In genomic region chr12:90428881-90429280, GRCh38 we compare ENCODE assay signal across 1 cellular context.
TF ChIP-seq lines count a peak whose summit lies in the region.

No MANE protein-coding gene starts in this region.

TF ChIP-seq in H1, 55 proteins besides CTCF, POLR2A, EP300 and RAD21 (continued from another document):
- TF ChIP-seq, protein P1, sequence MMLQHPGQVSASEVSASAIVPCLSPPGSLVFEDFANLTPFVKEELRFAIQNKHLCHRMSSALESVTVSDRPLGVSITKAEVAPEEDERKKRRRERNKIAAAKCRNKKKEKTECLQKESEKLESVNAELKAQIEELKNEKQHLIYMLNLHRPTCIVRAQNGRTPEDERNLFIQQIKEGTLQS (IDR thresholded peaks at IDR 0.05; ENCODE audit: insufficient read depth, low read depth, low read length), result no peak
- TF ChIP-seq FOSL1 (IDR thresholded peaks at IDR 0.05; ENCODE audit: insufficient read depth, low read depth, low read length) (no peak), SIRT6 (IDR thresholded peaks at IDR 0.05; ENCODE audit: low read length) (no peak), GTF2F1 (IDR thresholded peaks at IDR 0.05; ENCODE audit: borderline replicate concordance, low read depth, low read length) (no peak), MAFK (IDR thresholded peaks at IDR 0.05; ENCODE audit: low read depth, low read length) (no peak), NANOG (IDR thresholded peaks at IDR 0.05; ENCODE audit: insufficient read depth, low read depth, low read length, poor library complexity, severe bottlenecking) (no peak), CREB1 (IDR thresholded peaks at IDR 0.05) (no peak), BACH1 (IDR thresholded peaks at IDR 0.05; ENCODE audit: low read length) (no peak), HDAC2 (IDR thresholded peaks at IDR 0.05; ENCODE audit: borderline replicate concordance in 1 of 2, low read depth in 2 of 2, low read length in 2 of 2) (no peak), POU5F1 (IDR thresholded peaks at IDR 0.05; ENCODE audit: low read depth, low read length) (no peak)
TF ChIP-seq in H1: peak in this region for 0.
